1 cellular context compared by ENCODE assay signal in the genomic region with DNA sequence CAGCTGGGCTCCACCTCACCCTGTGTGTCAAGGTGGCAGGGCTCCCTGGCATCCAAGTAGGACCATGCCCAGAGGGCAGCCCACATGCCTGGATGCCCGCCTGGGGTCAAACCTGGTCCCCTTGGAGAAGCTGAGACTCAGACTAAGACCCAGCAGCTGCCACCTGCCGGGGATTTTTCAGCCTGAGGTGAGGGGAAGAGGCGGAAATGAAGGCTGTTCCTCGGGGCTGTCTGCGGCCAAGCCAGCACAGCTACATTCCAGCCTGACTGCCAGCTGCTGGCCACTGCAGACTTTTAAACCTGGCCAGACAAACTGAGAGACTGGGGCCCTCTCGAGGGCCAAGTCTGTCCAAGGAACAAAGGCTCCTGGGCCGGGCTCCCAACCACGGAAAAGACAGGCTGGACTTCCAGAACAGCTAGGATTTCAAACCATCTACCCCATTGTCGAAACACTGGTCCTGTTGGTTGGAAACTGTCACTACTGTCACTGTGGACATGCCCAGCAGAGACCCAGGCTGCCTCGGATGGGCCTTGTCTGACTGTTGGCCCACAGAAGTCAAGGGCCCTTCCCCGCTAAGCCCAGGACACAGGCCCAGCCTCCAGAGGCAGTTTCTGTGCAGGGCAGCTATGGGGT.
TF ChIP-seq lines count a peak whose summit lies in the region.

No MANE protein-coding gene starts in this region.

TF ChIP-seq in GM12878, 131 proteins besides CTCF, POLR2A, EP300 and RAD21:
- TF ChIP-seq BRCA1 (IDR thresholded peaks at IDR 0.05; ENCODE audit: low read depth, low read length), result no peak
- TF ChIP-seq HCFC1 (IDR thresholded peaks at IDR 0.05; ENCODE audit: low read length), result no peak
- peak; percentile 29; the same call in 1 of the 2 replicates for TF ChIP-seq IKZF1 (conservative IDR thresholded peaks at IDR 0.05)
- TF ChIP-seq FOS (IDR thresholded peaks at IDR 0.05; ENCODE audit: borderline replicate concordance, extremely low read depth, insufficient read length), result no peak
- TF ChIP-seq SMAD5 (IDR thresholded peaks at IDR 0.05; ENCODE audit: low read depth), result no peak
